ENCODE assay signal across 8 cellular contexts in genomic region chr19:12295191-12295590, GRCh38. TPM values are rescaled to one million over a fixed set of nuclear protein-coding genes. Genes with fewer than 3 reads are reported as not detected.
A peak's percentile ranks its signal among the peaks of the same experiment; 100 is the strongest.
DNase-seq lines count a peak whose midpoint lies in the region; ATAC-seq, FAIRE-seq and TF ChIP-seq lines count a peak whose summit lies in the region.

No MANE protein-coding gene starts in this region.

- H2BK120ac ChIP-seq in mesendoderm (ENCODE audit: low read depth, low read length), result no peak overlapping the region

- peak overlapping the region; percentile 100 for H4K8ac ChIP-seq in mesendoderm (ENCODE audit: low read depth, low read length)

- FAIRE-seq in RCC 7860 (lab: Jason Lieb, UNC), result no peak

- no peak overlapping the region for H3K23ac ChIP-seq in mesendoderm (ENCODE audit: low read length)

- no peaks in the 10 kb centered on the region for H3K36me3 ChIP-seq in mesendoderm (ENCODE audit: control insufficient read depth, insufficient read depth, low read length)

- peak overlapping the region; percentile 77 for H3K4me2 ChIP-seq in mesendoderm (ENCODE audit: low read length)

- peaks cover 4% of the 10 kb centered on the region for H3K79me1 ChIP-seq in mesendoderm (ENCODE audit: low read length)

- no peak for TF ChIP-seq CTCF in astrocyte of the spinal cord (IDR thresholded peaks at IDR 0.05; ENCODE audit: low read depth, low read length)

- in situ Hi-C loops in astrocyte of the spinal cord (cut with HindIII; ENCODE audit: low sequenced_read_pairs), result no loop called here

- H3K4ac ChIP-seq in mesendoderm (ENCODE audit: low read depth, low read length), result no peak overlapping the region

- DNase-seq in Right ventricle myocardium superior, result no peak
- DNase-seq in Right ventricle myocardium inferior (ENCODE audit: missing footprints), result no peak
- no peak for DNase-seq in astrocyte of the spinal cord (ENCODE audit: low read depth, low spot score)
- no peak for DNase-seq in mesendoderm
- DNase-seq in Kasumi-1 (lab: John Stamatoyannopoulos, UW), result no peak
- no peak for DNase-seq in NCI-H1105 treated with DMSO at 0.1 percent for 48 hours (lab: John Stamatoyannopoulos, UW)
- no peak for DNase-seq in RCC 7860 (ENCODE audit: low spot score)

- no CpG with 5 or more reads among the region's 11 CpGs for WGBS in mesendoderm (ENCODE audit: extremely low coverage, insufficient coverage, low lambda C conversion rate)

- peaks cover 3% of the 10 kb centered on the region for H3K79me2 ChIP-seq in mesendoderm (ENCODE audit: control insufficient read depth, insufficient read depth, low read length)

- H3K27ac ChIP-seq in mesendoderm (ENCODE audit: low read depth, low read length), result peak overlapping the region; percentile 41

- H4K5ac ChIP-seq in mesendoderm (ENCODE audit: low read length), result no peak overlapping the region

- peak overlapping the region; percentile 90 for H3K56ac ChIP-seq in mesendoderm (ENCODE audit: low read length)

- no peak overlapping the region for H2BK15ac ChIP-seq in mesendoderm (replicated peaks; ENCODE audit: low read depth)

- H2BK5ac ChIP-seq in mesendoderm (ENCODE audit: low read length), result no peak overlapping the region

- peak overlapping the region; percentile 85 for H3K18ac ChIP-seq in mesendoderm (ENCODE audit: low read length)

- no peaks in the 10 kb centered on the region for H3K27me3 ChIP-seq in mesendoderm (ENCODE audit: insufficient read depth, low read length, poor library complexity)

- H2AK5ac ChIP-seq in mesendoderm (ENCODE audit: low read length), result no peak overlapping the region

- intact Hi-C loops in Right ventricle myocardium superior (cut with DNase I), result loop anchor here (10.0 kb wide), 1 partner anchor 70 kb away; the partner anchor contains the start of gene ZNF442
- intact Hi-C loops in Right ventricle myocardium inferior (cut with DNase I), result loop anchor here (2.0 to 5.0 kb wide), 2 partner anchors 37 to 70 kb away; partner anchors contain the start of genes ZNF442 and ZNF563

- H3K4me1 ChIP-seq in mesendoderm (ENCODE audit: control insufficient read depth, low read depth, low read length), result peaks cover 2% of the 10 kb centered on the region

- peak overlapping the region; percentile 95 for H3K4me3 ChIP-seq in astrocyte of the spinal cord (ENCODE audit: low read depth, low read length)
- peak overlapping the region; percentile 43 for H3K4me3 ChIP-seq in mesendoderm (ENCODE audit: low read length)

- H3K9ac ChIP-seq in mesendoderm (ENCODE audit: low read length), result peak overlapping the region; percentile 75

- peak; percentile 6 for ATAC-seq in Right ventricle myocardium superior (ENCODE audit: poor library complexity)
- no peak for ATAC-seq in Right ventricle myocardium inferior
- no peak for ATAC-seq in GM21529 (IDR thresholded peaks at IDR 0.05; ENCODE audit: unreplicated experiment)

RNA-seq across cellular contexts. Expression of gene ZNF44, which starts 0.5 kb away (rescaled TPM):
- total RNA-seq in Right ventricle myocardium superior (8.6 TPM), Right ventricle myocardium inferior (9.2 TPM)
- 2.3 TPM for polyA plus RNA-seq in mesendoderm (2013, experiment 1 of 2)
- 2.3 TPM for polyA plus RNA-seq in mesendoderm (2013, experiment 2 of 2)

RNA-seq across cellular contexts. Expression of gene ZNF563, which starts 38.2 kb away (rescaled TPM):
- total RNA-seq in Right ventricle myocardium superior (4.2 TPM), Right ventricle myocardium inferior (5.3 TPM)
- polyA plus RNA-seq in mesendoderm (2013, experiment 1 of 2), result 1.0 TPM
- polyA plus RNA-seq in mesendoderm (2013, experiment 2 of 2), result 0.91 TPM
